1 cellular context compared by ENCODE assay signal in genomic region chr12:30795410-30795659, GRCh38.
TF ChIP-seq lines count a peak whose summit lies in the region.

No MANE protein-coding gene starts in this region.

TF ChIP-seq in HepG2, 621 proteins besides CTCF, POLR2A, EP300 and RAD21 (continued from another document):
- TF ChIP-seq, protein P1, sequence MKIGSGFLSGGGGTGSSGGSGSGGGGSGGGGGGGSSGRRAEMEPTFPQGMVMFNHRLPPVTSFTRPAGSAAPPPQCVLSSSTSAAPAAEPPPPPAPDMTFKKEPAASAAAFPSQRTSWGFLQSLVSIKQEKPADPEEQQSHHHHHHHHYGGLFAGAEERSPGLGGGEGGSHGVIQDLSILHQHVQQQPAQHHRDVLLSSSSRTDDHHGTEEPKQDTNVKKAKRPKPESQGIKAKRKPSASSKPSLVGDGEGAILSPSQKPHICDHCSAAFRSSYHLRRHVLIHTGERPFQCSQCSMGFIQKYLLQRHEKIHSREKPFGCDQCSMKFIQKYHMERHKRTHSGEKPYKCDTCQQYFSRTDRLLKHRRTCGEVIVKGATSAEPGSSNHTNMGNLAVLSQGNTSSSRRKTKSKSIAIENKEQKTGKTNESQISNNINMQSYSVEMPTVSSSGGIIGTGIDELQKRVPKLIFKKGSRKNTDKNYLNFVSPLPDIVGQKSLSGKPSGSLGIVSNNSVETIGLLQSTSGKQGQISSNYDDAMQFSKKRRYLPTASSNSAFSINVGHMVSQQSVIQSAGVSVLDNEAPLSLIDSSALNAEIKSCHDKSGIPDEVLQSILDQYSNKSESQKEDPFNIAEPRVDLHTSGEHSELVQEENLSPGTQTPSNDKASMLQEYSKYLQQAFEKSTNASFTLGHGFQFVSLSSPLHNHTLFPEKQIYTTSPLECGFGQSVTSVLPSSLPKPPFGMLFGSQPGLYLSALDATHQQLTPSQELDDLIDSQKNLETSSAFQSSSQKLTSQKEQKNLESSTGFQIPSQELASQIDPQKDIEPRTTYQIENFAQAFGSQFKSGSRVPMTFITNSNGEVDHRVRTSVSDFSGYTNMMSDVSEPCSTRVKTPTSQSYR (CRISPR knock-in tag; IDR thresholded peaks at IDR 0.05; ENCODE audit: borderline replicate concordance), result 0 out of 2 replicates have a peak, but pooled peaks have one; percentile 3
- TF ChIP-seq, protein P2, sequence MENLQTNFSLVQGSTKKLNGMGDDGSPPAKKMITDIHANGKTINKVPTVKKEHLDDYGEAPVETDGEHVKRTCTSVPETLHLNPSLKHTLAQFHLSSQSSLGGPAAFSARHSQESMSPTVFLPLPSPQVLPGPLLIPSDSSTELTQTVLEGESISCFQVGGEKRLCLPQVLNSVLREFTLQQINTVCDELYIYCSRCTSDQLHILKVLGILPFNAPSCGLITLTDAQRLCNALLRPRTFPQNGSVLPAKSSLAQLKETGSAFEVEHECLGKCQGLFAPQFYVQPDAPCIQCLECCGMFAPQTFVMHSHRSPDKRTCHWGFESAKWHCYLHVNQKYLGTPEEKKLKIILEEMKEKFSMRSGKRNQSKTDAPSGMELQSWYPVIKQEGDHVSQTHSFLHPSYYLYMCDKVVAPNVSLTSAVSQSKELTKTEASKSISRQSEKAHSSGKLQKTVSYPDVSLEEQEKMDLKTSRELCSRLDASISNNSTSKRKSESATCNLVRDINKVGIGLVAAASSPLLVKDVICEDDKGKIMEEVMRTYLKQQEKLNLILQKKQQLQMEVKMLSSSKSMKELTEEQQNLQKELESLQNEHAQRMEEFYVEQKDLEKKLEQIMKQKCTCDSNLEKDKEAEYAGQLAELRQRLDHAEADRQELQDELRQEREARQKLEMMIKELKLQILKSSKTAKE (CRISPR knock-in tag; IDR thresholded peaks at IDR 0.05; ENCODE audit: borderline replicate concordance), result no peak
- TF ChIP-seq, protein P3, sequence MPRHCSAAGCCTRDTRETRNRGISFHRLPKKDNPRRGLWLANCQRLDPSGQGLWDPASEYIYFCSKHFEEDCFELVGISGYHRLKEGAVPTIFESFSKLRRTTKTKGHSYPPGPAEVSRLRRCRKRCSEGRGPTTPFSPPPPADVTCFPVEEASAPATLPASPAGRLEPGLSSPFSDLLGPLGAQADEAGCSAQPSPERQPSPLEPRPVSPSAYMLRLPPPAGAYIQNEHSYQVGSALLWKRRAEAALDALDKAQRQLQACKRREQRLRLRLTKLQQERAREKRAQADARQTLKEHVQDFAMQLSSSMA (CRISPR knock-in tag; IDR thresholded peaks at IDR 0.05), result no peak
- TF ChIP-seq HDAC1 (CRISPR knock-in tag; IDR thresholded peaks at IDR 0.05) (0 out of 2 replicates have a peak, but pooled peaks have one; percentile 12), ZNF510 (CRISPR knock-in tag; IDR thresholded peaks at IDR 0.05; ENCODE audit: low read depth) (no peak), GATAD2A (CRISPR knock-in tag; IDR thresholded peaks at IDR 0.05) (0 out of 2 replicates have a peak, but pooled peaks have one; percentile 1), MXD3 (CRISPR knock-in tag; IDR thresholded peaks at IDR 0.05) (no peak), SMAD3 (CRISPR knock-in tag; IDR thresholded peaks at IDR 0.05) (no peak), E2F1 (CRISPR knock-in tag; IDR thresholded peaks at IDR 0.05) (no peak), ZFAT (CRISPR knock-in tag; conservative IDR thresholded peaks at IDR 0.05) (no peak), ZNF567 (CRISPR knock-in tag; IDR thresholded peaks at IDR 0.05; ENCODE audit: borderline replicate concordance) (no peak), HES4 (CRISPR knock-in tag; IDR thresholded peaks at IDR 0.05; ENCODE audit: borderline replicate concordance) (no peak), SP2 (CRISPR knock-in tag; IDR thresholded peaks at IDR 0.05) (peak; percentile 30; the same call in 1 of the 2 replicates), HMG20B (CRISPR knock-in tag; conservative IDR thresholded peaks at IDR 0.05) (no peak), ZNF264 (CRISPR knock-in tag; IDR thresholded peaks at IDR 0.05) (no peak), CC2D1A (CRISPR knock-in tag; IDR thresholded peaks at IDR 0.05) (no peak), ZBTB33 (CRISPR knock-in tag; IDR thresholded peaks at IDR 0.05) (peak; percentile 9; the same call in 1 of the 2 replicates), FOXC1 (CRISPR knock-in tag; IDR thresholded peaks at IDR 0.05; ENCODE audit: borderline replicate concordance) (no peak), MXD4 (CRISPR knock-in tag; IDR thresholded peaks at IDR 0.05) (0 out of 2 replicates have a peak, but pooled peaks have one; percentile 21), TEAD3 (CRISPR knock-in tag; optimal IDR thresholded peaks at IDR 0.05; ENCODE audit: borderline replicate concordance) (peak; percentile 18), AGO1 (IDR thresholded peaks at IDR 0.05; ENCODE audit: low read depth, low read length, poor library complexity, severe bottlenecking) (no peak), PHF5A (CRISPR knock-in tag; IDR thresholded peaks at IDR 0.05; ENCODE audit: low read depth, unreplicated experiment) (no peak), ZNF34 (CRISPR knock-in tag; IDR thresholded peaks at IDR 0.05; ENCODE audit: borderline replicate concordance) (no peak), ZNF619 (CRISPR knock-in tag; IDR thresholded peaks at IDR 0.05) (no peak)
- TF ChIP-seq, protein P4, sequence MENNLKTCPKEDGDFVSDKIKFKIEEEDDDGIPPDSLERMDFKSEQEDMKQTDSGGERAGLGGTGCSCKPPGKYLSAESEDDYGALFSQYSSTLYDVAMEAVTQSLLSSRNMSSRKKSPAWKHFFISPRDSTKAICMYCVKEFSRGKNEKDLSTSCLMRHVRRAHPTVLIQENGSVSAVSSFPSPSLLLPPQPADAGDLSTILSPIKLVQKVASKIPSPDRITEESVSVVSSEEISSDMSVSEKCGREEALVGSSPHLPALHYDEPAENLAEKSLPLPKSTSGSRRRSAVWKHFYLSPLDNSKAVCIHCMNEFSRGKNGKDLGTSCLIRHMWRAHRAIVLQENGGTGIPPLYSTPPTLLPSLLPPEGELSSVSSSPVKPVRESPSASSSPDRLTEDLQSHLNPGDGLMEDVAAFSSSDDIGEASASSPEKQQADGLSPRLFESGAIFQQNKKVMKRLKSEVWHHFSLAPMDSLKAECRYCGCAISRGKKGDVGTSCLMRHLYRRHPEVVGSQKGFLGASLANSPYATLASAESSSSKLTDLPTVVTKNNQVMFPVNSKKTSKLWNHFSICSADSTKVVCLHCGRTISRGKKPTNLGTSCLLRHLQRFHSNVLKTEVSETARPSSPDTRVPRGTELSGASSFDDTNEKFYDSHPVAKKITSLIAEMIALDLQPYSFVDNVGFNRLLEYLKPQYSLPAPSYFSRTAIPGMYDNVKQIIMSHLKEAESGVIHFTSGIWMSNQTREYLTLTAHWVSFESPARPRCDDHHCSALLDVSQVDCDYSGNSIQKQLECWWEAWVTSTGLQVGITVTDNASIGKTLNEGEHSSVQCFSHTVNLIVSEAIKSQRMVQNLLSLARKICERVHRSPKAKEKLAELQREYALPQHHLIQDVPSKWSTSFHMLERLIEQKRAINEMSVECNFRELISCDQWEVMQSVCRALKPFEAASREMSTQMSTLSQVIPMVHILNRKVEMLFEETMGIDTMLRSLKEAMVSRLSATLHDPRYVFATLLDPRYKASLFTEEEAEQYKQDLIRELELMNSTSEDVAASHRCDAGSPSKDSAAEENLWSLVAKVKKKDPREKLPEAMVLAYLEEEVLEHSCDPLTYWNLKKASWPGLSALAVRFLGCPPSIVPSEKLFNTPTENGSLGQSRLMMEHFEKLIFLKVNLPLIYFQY (CRISPR knock-in tag; IDR thresholded peaks at IDR 0.05; ENCODE audit: borderline replicate concordance), result no peak
- TF ChIP-seq, protein P5, sequence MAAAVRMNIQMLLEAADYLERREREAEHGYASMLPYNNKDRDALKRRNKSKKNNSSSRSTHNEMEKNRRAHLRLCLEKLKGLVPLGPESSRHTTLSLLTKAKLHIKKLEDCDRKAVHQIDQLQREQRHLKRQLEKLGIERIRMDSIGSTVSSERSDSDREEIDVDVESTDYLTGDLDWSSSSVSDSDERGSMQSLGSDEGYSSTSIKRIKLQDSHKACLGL (CRISPR knock-in tag; IDR thresholded peaks at IDR 0.05), result no peak
